ENCODE assay signal across 28 cellular contexts in genomic region chr4:172153694-172154093, GRCh38.
"Had no signal": no experiment of that assay in that cellular context is flagged by ENCODE, and none has a peak within 500 bp of the region (broad histone marks: within the 10 kb centered on the region; RNA-seq: fewer than 3 reads in every experiment).

No MANE protein-coding gene starts in this region.

- H3K4me3 ChIP-seq: heart left ventricle, stomach, thyroid gland, upper lobe of left lung, vagina had no signal

- H3K36me3 ChIP-seq: heart left ventricle, stomach, thyroid gland, upper lobe of left lung, vagina had no signal

- FAIRE-seq: endothelial cell of umbilical vein, kidney had no signal

- H3K27ac ChIP-seq: foreskin keratinocyte, heart left ventricle, stomach, thyroid gland, upper lobe of left lung, vagina, VCaP had no signal

- ATAC-seq: activated T-cell treated with anti-CD3 and anti-CD28 coated beads, Interleukin-2, amount 50 U/mL, for 72 hours; esophagus mucosa; foreskin keratinocyte; heart left ventricle; left colon; naive thymus-derived CD8-positive, alpha-beta T cell; right cardiac atrium; stimulated activated naive B cell treated with anti-CD40 and anti-IgM and Interleukin-4, amounts not matched to agents 10 μg/mL and 1 μg/mL and 100 μg/mL, for 72 hours had no signal

- DNase-seq: activated CD4-positive, alpha-beta T cell treated with anti-CD3 and anti-CD28 coated beads for 4 hours; activated CD4-positive, alpha-beta T cell treated with anti-CD3 and anti-CD28 coated beads, Interleukin-2, amount 50 U/mL, for 4 hours; activated naive CD4-positive, alpha-beta T cell; activated T-cell treated with anti-CD3 and anti-CD28 coated beads for 4 hours; activated T-cell treated with anti-CD3 and anti-CD28 coated beads, Interleukin-2, amount 50 U/mL, for 72 hours; aorta; cortex of kidney; foreskin keratinocyte; heart left ventricle; hypothalamus; immature natural killer cell; kidney; left colon; mammary epithelial cell; midbrain; naive thymus-derived CD8-positive, alpha-beta T cell; right cardiac atrium; stimulated activated CD4-positive, alpha-beta T cell treated with anti-CD3 and anti-CD28 coated beads, Interleukin-15, amount 100 ng/mL, for 24 hours; stimulated activated CD4-positive, alpha-beta T cell treated with anti-CD3 and anti-CD28 coated beads, Interleukin-2, amount 100 ng/mL, for 24 hours; stimulated activated naive B cell treated with anti-CD40 and anti-IgM and Interleukin-4, amounts not matched to agents 10 μg/mL and 1 μg/mL and 100 μg/mL, for 72 hours; stomach; T-helper 2 cell; thyroid gland; upper lobe of left lung had no signal

- H3K4me1 ChIP-seq: foreskin keratinocyte, heart left ventricle, stomach, thyroid gland, upper lobe of left lung, vagina had no signal

- H3K27me3 ChIP-seq: foreskin keratinocyte, heart left ventricle, stomach, thyroid gland, upper lobe of left lung, vagina had no signal
